2 cellular contexts compared by ENCODE assay signal in the genomic region with DNA sequence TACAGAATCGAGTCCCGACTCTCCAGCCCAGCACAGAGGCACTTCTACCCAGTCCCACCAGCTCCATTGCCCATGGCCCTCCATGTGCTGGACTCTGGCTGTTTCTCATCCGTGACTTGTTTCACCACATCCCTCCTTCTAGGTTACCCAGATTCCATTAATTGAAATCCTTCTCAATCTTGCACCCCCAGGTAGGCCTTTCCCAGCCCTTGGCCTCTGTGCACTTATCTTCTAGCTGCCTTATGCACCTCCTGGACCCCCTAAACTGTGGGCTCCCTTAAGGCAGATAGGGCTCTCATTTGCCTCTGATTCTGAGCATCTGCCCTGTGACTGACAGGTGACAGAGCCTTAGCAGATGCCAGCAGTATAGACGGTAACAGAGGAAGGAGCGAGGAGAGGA.
TF ChIP-seq lines count a peak whose summit lies in the region.

No MANE protein-coding gene starts in this region.

TF ChIP-seq in GM23338, 12 proteins besides CTCF, POLR2A, EP300 and RAD21:
- no peak for TF ChIP-seq ETS1 (IDR thresholded peaks at IDR 0.05)
- TF ChIP-seq STAT1 (IDR thresholded peaks at IDR 0.05; ENCODE audit: unreplicated experiment): no peak
- TF ChIP-seq ZNF114 (CRISPR knock-in tag; IDR thresholded peaks at IDR 0.05): no peak
- TF ChIP-seq, protein P1, sequence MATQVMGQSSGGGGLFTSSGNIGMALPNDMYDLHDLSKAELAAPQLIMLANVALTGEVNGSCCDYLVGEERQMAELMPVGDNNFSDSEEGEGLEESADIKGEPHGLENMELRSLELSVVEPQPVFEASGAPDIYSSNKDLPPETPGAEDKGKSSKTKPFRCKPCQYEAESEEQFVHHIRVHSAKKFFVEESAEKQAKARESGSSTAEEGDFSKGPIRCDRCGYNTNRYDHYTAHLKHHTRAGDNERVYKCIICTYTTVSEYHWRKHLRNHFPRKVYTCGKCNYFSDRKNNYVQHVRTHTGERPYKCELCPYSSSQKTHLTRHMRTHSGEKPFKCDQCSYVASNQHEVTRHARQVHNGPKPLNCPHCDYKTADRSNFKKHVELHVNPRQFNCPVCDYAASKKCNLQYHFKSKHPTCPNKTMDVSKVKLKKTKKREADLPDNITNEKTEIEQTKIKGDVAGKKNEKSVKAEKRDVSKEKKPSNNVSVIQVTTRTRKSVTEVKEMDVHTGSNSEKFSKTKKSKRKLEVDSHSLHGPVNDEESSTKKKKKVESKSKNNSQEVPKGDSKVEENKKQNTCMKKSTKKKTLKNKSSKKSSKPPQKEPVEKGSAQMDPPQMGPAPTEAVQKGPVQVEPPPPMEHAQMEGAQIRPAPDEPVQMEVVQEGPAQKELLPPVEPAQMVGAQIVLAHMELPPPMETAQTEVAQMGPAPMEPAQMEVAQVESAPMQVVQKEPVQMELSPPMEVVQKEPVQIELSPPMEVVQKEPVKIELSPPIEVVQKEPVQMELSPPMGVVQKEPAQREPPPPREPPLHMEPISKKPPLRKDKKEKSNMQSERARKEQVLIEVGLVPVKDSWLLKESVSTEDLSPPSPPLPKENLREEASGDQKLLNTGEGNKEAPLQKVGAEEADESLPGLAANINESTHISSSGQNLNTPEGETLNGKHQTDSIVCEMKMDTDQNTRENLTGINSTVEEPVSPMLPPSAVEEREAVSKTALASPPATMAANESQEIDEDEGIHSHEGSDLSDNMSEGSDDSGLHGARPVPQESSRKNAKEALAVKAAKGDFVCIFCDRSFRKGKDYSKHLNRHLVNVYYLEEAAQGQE (IDR thresholded peaks at IDR 0.05; ENCODE audit: unreplicated experiment): no peak
- TF ChIP-seq ZNF331 (CRISPR knock-in tag; IDR thresholded peaks at IDR 0.05; ENCODE audit: low read depth): no peak
- TF ChIP-seq POLR2AphosphoS5 (IDR thresholded peaks at IDR 0.05; ENCODE audit: low read depth): no peak
- no peak for TF ChIP-seq CREB1 (CRISPR knock-in tag; IDR thresholded peaks at IDR 0.05; ENCODE audit: low read depth)

TF ChIP-seq in H1, 55 proteins besides CTCF, POLR2A, EP300 and RAD21:
- TF ChIP-seq TBP (IDR thresholded peaks at IDR 0.05; ENCODE audit: low read depth, low read length) (no peak), SRF (IDR thresholded peaks at IDR 0.05; ENCODE audit: low read depth, low read length) (no peak), SP1 (IDR thresholded peaks at IDR 0.05; ENCODE audit: low read depth, low read length) (no peak), PHF8 (conservative IDR thresholded peaks at IDR 0.05; ENCODE audit: low read depth, low read length) (no peak), KDM5A (IDR thresholded peaks at IDR 0.05; ENCODE audit: low read length) (no peak), CREB1 (IDR thresholded peaks at IDR 0.05) (no peak), FOSL1 (IDR thresholded peaks at IDR 0.05; ENCODE audit: insufficient read depth, low read depth, low read length) (no peak)
